In genomic region chrX:53481816-53482485, GRCh38 we compare ENCODE assay signal across 8 cellular contexts. TPM values are rescaled to one million over a fixed set of nuclear protein-coding genes. Genes with fewer than 3 reads are reported as not detected.
A peak's percentile ranks its signal among the peaks of the same experiment; 100 is the strongest.
DNase-seq lines count a peak whose midpoint lies in the region; ATAC-seq and TF ChIP-seq lines count a peak whose summit lies in the region.

No MANE protein-coding gene starts in this region.

- H3K79me2 ChIP-seq in GM23248 (ENCODE audit: insufficient read depth), result no peaks in the 10 kb centered on the region

- no peak overlapping the region for H3K4me3 ChIP-seq in GM23248
- H3K4me3 ChIP-seq in dorsolateral prefrontal cortex, result no peak overlapping the region

- H4K20me1 ChIP-seq in GM23248 (ENCODE audit: insufficient read depth), result no peaks in the 10 kb centered on the region

- H3K27me3 ChIP-seq in GM23248 (replicated peaks; ENCODE audit: insufficient read depth) (no peaks in the 10 kb centered on the region), dorsolateral prefrontal cortex (peaks cover 0 to 66% (median 12%) of the 10 kb centered on the region in 45 donors)

- no peak overlapping the region for H3K4me3 Mint-ChIP-seq in mesothelial cell of epicardium

- H3K9me3 Mint-ChIP-seq in mesothelial cell of epicardium, result peaks cover 19% of the 10 kb centered on the region

- H3K4me1 ChIP-seq in GM23248 (ENCODE audit: insufficient read depth), result peaks cover 14% of the 10 kb centered on the region

- H3K27me3 Mint-ChIP-seq in mesothelial cell of epicardium (ENCODE audit: low read depth), result peaks cover 6% of the 10 kb centered on the region

- no peak overlapping the region for H2AFZ ChIP-seq in GM23248

- no peak for ATAC-seq in GM19023 (IDR thresholded peaks at IDR 0.05; ENCODE audit: unreplicated experiment)

- 31 to 55% methylated on average over 2 to 3 of the region's 3 CpGs for WGBS in GM23248 (ENCODE audit: low coverage in 1 of 2, low lambda C conversion rate in 2 of 2, missing lambda C conversion rate in 2 of 2), 2 experiments

- peaks cover 4% of the 10 kb centered on the region; the same call in 1 of the 2 replicates for H3F3A ChIP-seq in GM23248 (ENCODE audit: insufficient read depth)

- in situ Hi-C loops in GM23248 (cut with MboI), result no loop called here

- no peaks in the 10 kb centered on the region for H3K36me3 Mint-ChIP-seq in mesothelial cell of epicardium

- no peak overlapping the region for H3K27ac ChIP-seq in GM23248
- H3K27ac ChIP-seq in dorsolateral prefrontal cortex, result no peak overlapping the region

- no peaks in the 10 kb centered on the region for H3K36me3 ChIP-seq in GM23248 (ENCODE audit: low read depth)

- no peaks in the 10 kb centered on the region for H3K9me2 ChIP-seq in GM23248 (ENCODE audit: insufficient read depth)

- H3K4me2 ChIP-seq in GM23248 (ENCODE audit: unreplicated experiment), result no peak overlapping the region

- DNase-seq in AG08396 (ENCODE audit: low spot score), result peak; percentile 59
- peak; percentile 70 for DNase-seq in GM23248
- peak; percentile 17 for DNase-seq in NCI-H345 treated with DMSO at 0.1 percent for 48 hours (lab: John Stamatoyannopoulos, UW; ENCODE audit: unreplicated experiment)
- peak; percentile 22 to 48 for DNase-seq in activated CD4-positive, alpha-beta T cell treated with anti-CD3 and anti-CD28 coated beads for 4 hours
- peak in 8 of 10 donors; percentile 22 to 58 (median 43) for DNase-seq in dorsolateral prefrontal cortex
- DNase-seq in mesothelial cell of epicardium (ENCODE audit: low spot score in 2 of 2, unreplicated experiment in 2 of 2), result peak in 1 of 2 experiments; percentile 45
- peak; percentile 33 for DNase-seq in stimulated activated naive CD4-positive, alpha-beta T cell treated with Interleukin-2 at 50 U/mL for 16 hours (lab: John Stamatoyannopoulos, UW)

- TF ChIP-seq CTCF in dorsolateral prefrontal cortex (IDR thresholded peaks at IDR 0.05 in 54 of 56, conservative IDR thresholded peaks at IDR 0.05 in 2 of 56; ENCODE audit: low read depth in 1 of 56, partially characterized antibody in 56 of 56), result peak in 53 of 56 donors; percentile 23 to 65 (median 50)
- peak; percentile 30 for TF ChIP-seq CTCF in mesothelial cell of epicardium (IDR thresholded peaks at IDR 0.05; ENCODE audit: unreplicated experiment)

- no peaks in the 10 kb centered on the region for H3K9me3 ChIP-seq in GM23248 (ENCODE audit: low read depth)

- intact Hi-C loops in dorsolateral prefrontal cortex (cut with DNase I), result no loop called here

- H3K9ac ChIP-seq in GM23248, result no peak overlapping the region

- no peak overlapping the region for H3K27ac Mint-ChIP-seq in mesothelial cell of epicardium

- no peaks in the 10 kb centered on the region for H3K4me1 Mint-ChIP-seq in mesothelial cell of epicardium

RNA-seq across cellular contexts. Expression of gene HSD17B10, which starts 47.8 kb away (rescaled TPM):
- 33.1 and 47.9 TPM in 2 replicates for total RNA-seq in GM23248 (2014; rRNA removed; shearing (Covaris generic))
- 70.2 and 73.3 TPM in 2 replicates for polyA plus RNA-seq in GM23248 (2016; fragmentation: Nextera tagmentation; extraction: Ambion mirVana)
- total RNA-seq in dorsolateral prefrontal cortex (10 to 100 TPM; 22.4 to 65.1 (median 33.5) TPM), mesothelial cell of epicardium (65.8 to 70.1 TPM (median 68.6 TPM) in 3 replicates)

RNA-seq across cellular contexts. Expression of gene RIBC1, which starts 59.3 kb away (rescaled TPM):
- total RNA-seq in GM23248 (2014; rRNA removed; shearing (Covaris generic)), result 0.25 and 0.32 TPM in 2 replicates
- polyA plus RNA-seq in GM23248 (2016; fragmentation: Nextera tagmentation; extraction: Ambion mirVana), result 0.48 and 0.70 TPM in 2 replicates
- total RNA-seq in dorsolateral prefrontal cortex (1 to 10 TPM in 87 of 120 experiments, under 1 TPM in 33; 0.39 to 5.1 (median 1.3) TPM), mesothelial cell of epicardium (1.2 to 2.0 TPM (median 1.7 TPM) in 3 replicates)

RNA-seq across cellular contexts. Expression of gene SMC1A, which starts 59.5 kb away (rescaled TPM):
- total RNA-seq in GM23248 (2014; rRNA removed; shearing (Covaris generic)), result 16.8 and 21.1 TPM in 2 replicates
- polyA plus RNA-seq in GM23248 (2016; fragmentation: Nextera tagmentation; extraction: Ambion mirVana), result 29.1 and 31.4 TPM in 2 replicates
- total RNA-seq in dorsolateral prefrontal cortex, result 10 to 100 TPM; 35.0 to 75.4 (median 51.9) TPM
- 58.2 to 66.2 TPM (median 65.1 TPM) in 3 replicates for total RNA-seq in mesothelial cell of epicardium
